In genomic region chr9:14156046-14156445, GRCh38 we compare ENCODE assay signal across 1 cellular context.
TF ChIP-seq lines count a peak whose summit lies in the region.

No MANE protein-coding gene starts in this region.

TF ChIP-seq in HepG2, 621 proteins besides CTCF, POLR2A, EP300 and RAD21 (continued from another document):
- TF ChIP-seq HIVEP1 (CRISPR knock-in tag; IDR thresholded peaks at IDR 0.05) (no peak), STAT6 (CRISPR knock-in tag; IDR thresholded peaks at IDR 0.05; ENCODE audit: borderline replicate concordance) (no peak), ZBTB3 (CRISPR knock-in tag; IDR thresholded peaks at IDR 0.05; ENCODE audit: borderline replicate concordance, low read depth) (no peak), RELA (CRISPR knock-in tag; IDR thresholded peaks at IDR 0.05) (no peak)
